ENCODE assay signal across 18 cellular contexts in genomic region chr19:2716722-2717637, GRCh38. TPM values are rescaled to one million over a fixed set of nuclear protein-coding genes. Genes with fewer than 3 reads are reported as not detected.
"Had no signal": no experiment of that assay in that cellular context is flagged by ENCODE, and none has a peak within 500 bp of the region (broad histone marks: within the 10 kb centered on the region; RNA-seq: fewer than 3 reads in every experiment).

No MANE protein-coding gene starts in this region.

- H3K4me3 ChIP-seq: colonic mucosa, mucosa of descending colon, skin epidermis, testis, transverse colon had no signal

- H3K27me3 ChIP-seq: testis had no signal

- H3K27ac Mint-ChIP-seq: endodermal cell; immature natural killer cell; nephron; stimulated activated naive B cell treated with anti-CD40 and anti-IgM and Interleukin-4, amounts not matched to agents 10 μg/mL and 1 μg/mL and 100 μg/mL, for 72 hours; stimulated activated naive CD8-positive, alpha-beta T cell treated with anti-CD3 and anti-CD28 coated beads, Interleukin-15, amount 100 ng/mL, for 72 hours had no signal

- H3K4me3 Mint-ChIP-seq: endodermal cell; immature natural killer cell; nephron; stimulated activated naive B cell treated with anti-CD40 and anti-IgM and Interleukin-4, amounts not matched to agents 10 μg/mL and 1 μg/mL and 100 μg/mL, for 72 hours; stimulated activated naive CD8-positive, alpha-beta T cell treated with anti-CD3 and anti-CD28 coated beads, Interleukin-15, amount 100 ng/mL, for 72 hours had no signal

- H3K27me3 Mint-ChIP-seq: stimulated activated naive B cell treated with anti-CD40 and anti-IgM and Interleukin-4, amounts not matched to agents 10 μg/mL and 1 μg/mL and 100 μg/mL, for 72 hours had no signal

- H3K4me1 ChIP-seq: colonic mucosa, foreskin keratinocyte had no signal

- H3K36me3 ChIP-seq: colonic mucosa, transverse colon had no signal

- H3K9me3 ChIP-seq: colonic mucosa, testis, transverse colon had no signal

- ATAC-seq: foreskin keratinocyte; left cardiac atrium; mucosa of descending colon; sciatic nerve; stimulated activated naive B cell treated with anti-CD40 and anti-IgM and Interleukin-4, amounts not matched to agents 10 μg/mL and 1 μg/mL and 100 μg/mL, for 72 hours had no signal

- DNase-seq: colonic mucosa; effector CD4-positive, alpha-beta T cell; endodermal cell; erythroblast; foreskin keratinocyte; immature natural killer cell; left cardiac atrium; mammary epithelial cell; mucosa of descending colon; stimulated activated CD4-positive, alpha-beta T cell treated with anti-CD3 and anti-CD28 coated beads, Interleukin-2, amount 100 ng/mL, for 24 hours; stimulated activated CD4-positive, alpha-beta T cell treated with anti-CD3 and anti-CD28 coated beads, Interleukin-4, amount 100 ng/mL, for 4 hours; stimulated activated naive B cell treated with anti-CD40 and anti-IgM and Interleukin-4, amounts not matched to agents 10 μg/mL and 1 μg/mL and 100 μg/mL, for 72 hours; stimulated activated naive CD8-positive, alpha-beta T cell treated with anti-CD3 and anti-CD28 coated beads, Interleukin-15, amount 100 ng/mL, for 72 hours; testis; transverse colon had no signal

- H3K27ac ChIP-seq: colonic mucosa, foreskin keratinocyte, skin epidermis, testis, transverse colon had no signal

RNA-seq across cellular contexts. Expression of gene DIRAS1, which starts 4.2 kb away (rescaled TPM):
- polyA plus RNA-seq: immature natural killer cell had no signal
